Comparison of ENCODE assay signal across 8 cellular contexts in the genomic region with DNA sequence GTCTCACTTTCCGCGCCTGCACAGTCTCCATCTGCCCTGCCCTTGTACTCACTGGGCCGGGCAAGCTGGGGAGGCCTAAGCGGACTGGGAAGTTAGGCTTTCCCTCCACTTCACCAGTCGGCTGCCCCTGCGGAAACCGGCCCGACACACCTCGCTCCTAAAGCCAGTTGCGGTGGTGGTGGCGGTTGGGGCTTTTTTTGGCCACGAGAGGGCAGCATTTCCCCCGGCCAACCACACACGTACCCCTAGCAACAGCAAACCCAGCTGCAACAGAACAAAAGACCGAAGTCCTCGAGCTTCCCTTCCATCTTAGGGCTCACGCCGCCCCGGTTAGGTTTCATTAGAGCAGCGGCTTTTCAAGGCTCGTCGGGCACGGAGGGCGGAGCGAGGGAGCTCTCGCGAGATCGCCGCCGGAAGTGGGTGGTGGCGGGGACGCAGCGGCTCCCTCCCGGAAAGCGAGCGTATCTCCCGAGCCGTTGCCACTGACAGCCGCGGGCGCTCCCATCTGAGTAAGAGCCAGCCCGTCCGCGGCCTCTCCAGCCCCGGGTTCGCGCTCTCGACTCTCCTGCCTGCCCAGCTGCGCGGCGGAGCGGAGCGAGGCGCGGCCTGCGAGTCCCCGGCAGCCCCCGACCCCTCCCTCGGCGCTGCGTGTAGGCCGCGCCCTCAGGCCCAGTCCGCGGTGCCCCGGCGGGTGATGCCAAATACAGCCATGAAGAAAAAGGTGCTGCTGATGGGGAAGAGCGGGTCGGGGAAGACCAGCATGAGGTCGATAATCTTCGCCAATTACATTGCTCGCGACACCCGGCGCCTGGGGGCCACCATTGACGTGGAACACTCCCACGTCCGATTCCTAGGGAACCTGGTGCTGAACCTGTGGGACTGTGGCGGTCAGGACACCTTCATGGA. TPM values are rescaled to one million over a fixed set of nuclear protein-coding genes. Genes with fewer than 3 reads are reported as not detected.
DNase-seq lines count a peak whose midpoint lies in the region; ATAC-seq and TF ChIP-seq lines count a peak whose summit lies in the region.

RRAGA (plus strand) TSS at position 462 of the 906 bp plus-strand sequence; CDS start at position 695, 233 bp downstream.

- ATAC-seq in GM21576 (IDR thresholded peaks at IDR 0.05; ENCODE audit: unreplicated experiment) = peak; percentile 88

- TF ChIP-seq EP300 in Ishikawa (IDR thresholded peaks at IDR 0.05; ENCODE audit: borderline replicate concordance) = 0 out of 2 replicates have a peak, but pooled peaks have one; percentile 10

- H3K4me1 ChIP-seq in mucosa of rectum (ENCODE audit: control insufficient read depth in 2 of 2, insufficient read depth in 2 of 2, low read length in 2 of 2) = peaks cover 18 to 19% of the 10 kb centered on the region in 2 donors

- TF ChIP-seq RAD21 in Ishikawa (IDR thresholded peaks at IDR 0.05; ENCODE audit: low read depth) = peak; percentile 55

- peak; percentile 97 for DNase-seq in DMS53 (lab: John Stamatoyannopoulos, UW)
- DNase-seq in OCI-M2 (lab: John Stamatoyannopoulos, UW; ENCODE audit: unreplicated experiment) = peak; percentile 92
- DNase-seq in activated T-cell treated with anti-CD3 and anti-CD28 coated beads for 4 hours = peak; percentile 90
- peak; percentile 80 for DNase-seq in epithelial cell of proximal tubule (ENCODE audit: low read depth)
- peak; percentile 95 for DNase-seq in stimulated activated CD8-positive, alpha-beta memory T cell treated with anti-CD3 and anti-CD28 coated beads, Interleukin-4, amount 100 ng/mL, for 48 hours

- TF ChIP-seq CTCF in epithelial cell of proximal tubule (conservative IDR thresholded peaks at IDR 0.05; ENCODE audit: low read depth, low read length) = peak; percentile 88

- H3K4me3 ChIP-seq in epithelial cell of proximal tubule (ENCODE audit: low read depth, low read length) (peak within 1 kb of the TSS; percentile 71), mucosa of rectum (ENCODE audit: low read length in 2 of 2) (peak within 1 kb of the TSS; percentile 79 to 97)

- H3K9me3 ChIP-seq in mucosa of rectum (ENCODE audit: control insufficient read depth in 2 of 2, low read length in 2 of 2) = no peaks in the 10 kb centered on the region

- no peaks in the 10 kb centered on the region for H3K27me3 ChIP-seq in mucosa of rectum (ENCODE audit: control insufficient read depth in 2 of 2, insufficient read depth in 2 of 2, low read length in 2 of 2)

- no peaks in the 10 kb centered on the region for H3K36me3 ChIP-seq in mucosa of rectum (ENCODE audit: control insufficient read depth in 2 of 2, insufficient read depth in 2 of 2, low read length in 2 of 2)

- peak within 1 kb of the TSS; percentile 90 to 94 for H3K9ac ChIP-seq in mucosa of rectum (ENCODE audit: low read depth in 1 of 2, low read length in 2 of 2)

- H3K27ac ChIP-seq in mucosa of rectum (ENCODE audit: low read depth in 2 of 2, low read length in 2 of 2) = peak within 1 kb of the TSS; percentile 95 to 97

TF ChIP-seq in Ishikawa, 13 proteins besides CTCF, POLR2A, EP300 and RAD21:
- peak; percentile 88 for TF ChIP-seq TAF1 (IDR thresholded peaks at IDR 0.05; ENCODE audit: low read depth)
- TF ChIP-seq TCF12 (IDR thresholded peaks at IDR 0.05; ENCODE audit: low read depth) = peak; percentile 61; the same call in 1 of the 2 replicates
- no peak for TF ChIP-seq FOXM1 (IDR thresholded peaks at IDR 0.05; ENCODE audit: borderline replicate concordance, low read depth)
- TF ChIP-seq NFIC (IDR thresholded peaks at IDR 0.05) = no peak
- peak; percentile 88 for TF ChIP-seq YY1 (IDR thresholded peaks at IDR 0.05; ENCODE audit: low read depth)
- TF ChIP-seq, protein P1, sequence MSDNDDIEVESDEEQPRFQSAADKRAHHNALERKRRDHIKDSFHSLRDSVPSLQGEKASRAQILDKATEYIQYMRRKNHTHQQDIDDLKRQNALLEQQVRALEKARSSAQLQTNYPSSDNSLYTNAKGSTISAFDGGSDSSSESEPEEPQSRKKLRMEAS (IDR thresholded peaks at IDR 0.05) = peak; percentile 91
- TF ChIP-seq CEBPB (IDR thresholded peaks at IDR 0.05) = no peak
- TF ChIP-seq, protein P2, sequence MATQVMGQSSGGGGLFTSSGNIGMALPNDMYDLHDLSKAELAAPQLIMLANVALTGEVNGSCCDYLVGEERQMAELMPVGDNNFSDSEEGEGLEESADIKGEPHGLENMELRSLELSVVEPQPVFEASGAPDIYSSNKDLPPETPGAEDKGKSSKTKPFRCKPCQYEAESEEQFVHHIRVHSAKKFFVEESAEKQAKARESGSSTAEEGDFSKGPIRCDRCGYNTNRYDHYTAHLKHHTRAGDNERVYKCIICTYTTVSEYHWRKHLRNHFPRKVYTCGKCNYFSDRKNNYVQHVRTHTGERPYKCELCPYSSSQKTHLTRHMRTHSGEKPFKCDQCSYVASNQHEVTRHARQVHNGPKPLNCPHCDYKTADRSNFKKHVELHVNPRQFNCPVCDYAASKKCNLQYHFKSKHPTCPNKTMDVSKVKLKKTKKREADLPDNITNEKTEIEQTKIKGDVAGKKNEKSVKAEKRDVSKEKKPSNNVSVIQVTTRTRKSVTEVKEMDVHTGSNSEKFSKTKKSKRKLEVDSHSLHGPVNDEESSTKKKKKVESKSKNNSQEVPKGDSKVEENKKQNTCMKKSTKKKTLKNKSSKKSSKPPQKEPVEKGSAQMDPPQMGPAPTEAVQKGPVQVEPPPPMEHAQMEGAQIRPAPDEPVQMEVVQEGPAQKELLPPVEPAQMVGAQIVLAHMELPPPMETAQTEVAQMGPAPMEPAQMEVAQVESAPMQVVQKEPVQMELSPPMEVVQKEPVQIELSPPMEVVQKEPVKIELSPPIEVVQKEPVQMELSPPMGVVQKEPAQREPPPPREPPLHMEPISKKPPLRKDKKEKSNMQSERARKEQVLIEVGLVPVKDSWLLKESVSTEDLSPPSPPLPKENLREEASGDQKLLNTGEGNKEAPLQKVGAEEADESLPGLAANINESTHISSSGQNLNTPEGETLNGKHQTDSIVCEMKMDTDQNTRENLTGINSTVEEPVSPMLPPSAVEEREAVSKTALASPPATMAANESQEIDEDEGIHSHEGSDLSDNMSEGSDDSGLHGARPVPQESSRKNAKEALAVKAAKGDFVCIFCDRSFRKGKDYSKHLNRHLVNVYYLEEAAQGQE (IDR thresholded peaks at IDR 0.05; ENCODE audit: low read depth) = no peak

RNA-seq across cellular contexts. Expression of gene RRAGA, which starts in this region (rescaled TPM):
- 36.0 and 51.9 TPM in 2 replicates for total RNA-seq in epithelial cell of proximal tubule

Comparison
In these comparisons a context has a peak if more than half of its experiments do, and no peak if none do; other contexts are left out.
1. Peak in every context shown above with its lines: DNase-seq, ATAC-seq, H3K4me3 ChIP-seq and H3K27ac ChIP-seq.